22 cellular contexts compared by ENCODE assay signal in the genomic region with DNA sequence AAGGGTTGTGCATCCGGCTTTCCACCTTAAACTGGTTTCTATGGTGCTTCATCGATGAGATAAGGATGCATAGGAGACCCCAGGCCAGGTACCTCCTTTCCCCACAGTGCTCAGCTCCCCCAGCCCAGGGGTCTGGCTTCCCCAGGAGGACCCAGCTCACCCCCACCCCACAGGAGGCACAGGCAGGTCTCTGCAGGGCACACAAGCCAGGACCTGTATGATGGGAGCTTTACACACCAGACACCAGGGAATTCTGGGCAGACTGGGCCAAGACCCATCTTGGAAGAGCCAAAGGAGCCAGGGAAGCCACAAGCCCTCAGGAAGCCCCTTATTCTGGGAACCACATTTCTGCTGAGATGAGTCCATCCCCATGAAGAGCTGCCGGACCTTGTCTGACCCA. TPM values are rescaled to one million over a fixed set of nuclear protein-coding genes. Genes with fewer than 3 reads are reported as not detected.
"Had no signal": no experiment of that assay in that cellular context is flagged by ENCODE, and none has a peak within 500 bp of the region (broad histone marks: within the 10 kb centered on the region; RNA-seq: fewer than 3 reads in every experiment).

No MANE protein-coding gene starts in this region.

- DNase-seq: KBM-7, MV-4-11, NCI-H1092, NCI-H1436, NCI-H187, NCI-H2029, NCI-H2081 treated with DMSO at 0.1 percent for 48 hours, NCI-H2171, NCI-H226, NCI-H446, NCI-H510A, NCI-H524 treated with DMSO at 0.1 percent for 48 hours, NCI-H69, NCI-H774, SHP77, SK-N-SH, SW 1271 had no signal

- H3K9me3 ChIP-seq: SK-N-SH had no signal

- H3K27ac ChIP-seq: HL-60, RWPE1 had no signal

RNA-seq across cellular contexts. Expression of gene UBD, which starts 29.6 kb away (rescaled TPM):
- total RNA-seq: LHCN-M2, MCF 10A, SK-MEL-5 had no signal
- polyA plus RNA-seq: SK-N-SH had no signal

RNA-seq across cellular contexts. Expression of gene MAS1L, which starts 42.2 kb away (rescaled TPM):
- total RNA-seq: LHCN-M2, MCF 10A, SK-MEL-5 had no signal
- polyA plus RNA-seq: SK-N-SH had no signal

RNA-seq across cellular contexts. Expression of gene OR2H2, which starts 55.0 kb away (rescaled TPM):
- total RNA-seq: LHCN-M2, MCF 10A, SK-MEL-5 had no signal
- polyA plus RNA-seq: SK-N-SH had no signal
